In the genomic region with DNA sequence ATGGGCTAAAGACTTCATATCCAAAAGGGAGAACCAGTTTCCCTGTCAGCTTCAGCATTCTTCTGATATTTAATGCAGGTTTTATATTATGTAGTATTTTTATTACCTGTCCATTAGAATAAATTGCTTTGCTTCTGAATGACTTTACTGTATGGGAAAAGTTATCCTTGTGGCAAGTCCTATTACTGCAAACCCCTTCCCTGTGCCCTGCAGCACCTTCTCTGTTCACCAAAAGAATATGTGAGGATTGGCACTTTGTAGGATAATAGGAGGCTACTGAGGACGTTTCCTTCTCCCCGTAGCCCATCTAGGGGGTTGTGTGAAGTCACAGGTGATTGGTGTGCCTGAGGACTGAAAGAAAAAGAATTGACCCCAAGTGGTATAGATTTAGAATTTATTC, we compare ENCODE assay signal across 18 cellular contexts.
DNase-seq lines count a peak whose midpoint lies in the region; ATAC-seq and TF ChIP-seq lines count a peak whose summit lies in the region.
"Had no signal": no experiment of that assay in that cellular context is flagged by ENCODE, and none has a peak within 500 bp of the region (broad histone marks: within the 10 kb centered on the region; RNA-seq: fewer than 3 reads in every experiment).

No MANE protein-coding gene starts in this region.

- H3K4ac ChIP-seq in H9 (ENCODE audit: low read depth, low read length) (no peak overlapping the region), mesenchymal stem cell (ENCODE audit: low read depth in 1 of 2, low read length in 2 of 2) (no peak overlapping the region)

- no peaks in the 10 kb centered on the region for H3K27me3 ChIP-seq in GM23338 (ENCODE audit: insufficient read depth)
- H3K27me3 ChIP-seq in H9 (ENCODE audit: insufficient read depth, low read length): no peaks in the 10 kb centered on the region
- H3K27me3 ChIP-seq in mesenchymal stem cell (ENCODE audit: control insufficient read depth in 1 of 2, insufficient read depth in 1 of 2, low read length in 2 of 2): no peaks in the 10 kb centered on the region
- H3K27me3 ChIP-seq: BE2C had no signal

- H3K18ac ChIP-seq in H9 (ENCODE audit: insufficient read length, low read depth, low read length) (no peak overlapping the region), mesenchymal stem cell (ENCODE audit: low read depth in 1 of 2, low read length in 2 of 2) (no peak overlapping the region)

- no peaks in the 10 kb centered on the region; the same call in 1 of the 2 replicates for H3K36me3 ChIP-seq in GM23338 (ENCODE audit: insufficient read depth)
- peaks cover 0 to 22% of the 10 kb centered on the region in 2 experiments for H3K36me3 ChIP-seq in mesenchymal stem cell (ENCODE audit: control insufficient read depth in 1 of 2, insufficient read depth in 2 of 2, low read depth in 1 of 2, low read length in 2 of 2)
- H3K36me3 ChIP-seq: BE2C had no signal

- no peaks in the 10 kb centered on the region for H3K9me2 ChIP-seq in GM23338 (ENCODE audit: insufficient read depth)

- H4K8ac ChIP-seq in H9 (replicated peaks; ENCODE audit: insufficient read length, low read depth, low read length) (no peak overlapping the region), mesenchymal stem cell (ENCODE audit: low read length) (peak overlapping the region; percentile 69)

- H3T11ph ChIP-seq in H9 (ENCODE audit: low read length): no peak overlapping the region

- H3K9me3 Mint-ChIP-seq in GM23338: no peaks in the 10 kb centered on the region
- no peaks in the 10 kb centered on the region for H3K9me3 Mint-ChIP-seq in H9
- no peaks in the 10 kb centered on the region for H3K9me3 Mint-ChIP-seq in effector memory CD8-positive, alpha-beta T cell
- H3K9me3 Mint-ChIP-seq: CD4-positive, CD25-positive, alpha-beta regulatory T cell; CD8-positive, alpha-beta memory T cell; HFFc6 had no signal

- H3K4me3 Mint-ChIP-seq in GM23338 (no peak overlapping the region), H9 (no peak overlapping the region)
- no peak overlapping the region for H3K4me3 Mint-ChIP-seq in effector memory CD8-positive, alpha-beta T cell
- H3K4me3 Mint-ChIP-seq: CD4-positive, CD25-positive, alpha-beta regulatory T cell; CD8-positive, alpha-beta memory T cell; HFFc6 had no signal

- H4K20me1 ChIP-seq in GM23338 (replicated peaks; ENCODE audit: insufficient read depth) (no peaks in the 10 kb centered on the region), H9 (ENCODE audit: control insufficient read depth, insufficient read depth, insufficient read length) (no peaks in the 10 kb centered on the region)

- TF ChIP-seq CTCF in GM23338 (conservative IDR thresholded peaks at IDR 0.05; ENCODE audit: low read depth in 2 of 2) (peak in 1 of 2 experiments; percentile 25; a peak in 1 of 4 replicates), H9 (conservative IDR thresholded peaks at IDR 0.05) (peak; percentile 40; the same call in 2 of the 3 replicates)

- H3K79me1 ChIP-seq in H9 (ENCODE audit: insufficient read depth, low read depth, low read length, poor library complexity, severe bottlenecking): no peaks in the 10 kb centered on the region
- H3K79me1 ChIP-seq in mesenchymal stem cell (replicated peaks; ENCODE audit: low read length, poor library complexity, severe bottlenecking): no peaks in the 10 kb centered on the region

- DNase-seq in GM23338 (ENCODE audit: low spot score): peak; percentile 24
- DNase-seq in H9: no peak
- DNase-seq in effector memory CD8-positive, alpha-beta T cell: no peak
- DNase-seq in mesenchymal stem cell: no peak
- no peak for DNase-seq in stimulated activated naive CD4-positive, alpha-beta T cell (lab: John Stamatoyannopoulos, UW)
- DNase-seq: ACHN; BE2C; C1 segment of cervical spinal cord; CD4-positive, CD25-positive, alpha-beta regulatory T cell; CD8-positive, alpha-beta memory T cell; COR-L47; DMS 273 treated with DMSO at 0.1 percent for 48 hours; GM23248; HFFc6 had no signal

- H3K56ac ChIP-seq in H9 (ENCODE audit: insufficient read length, low read depth, low read length): no peak overlapping the region

- H3K27ac ChIP-seq in GM23338 (ENCODE audit: low read depth) (no peak overlapping the region), H9 (ENCODE audit: insufficient read length, low read depth, low read length) (no peak overlapping the region), mesenchymal stem cell (ENCODE audit: low read length, poor library complexity, severe bottlenecking) (no peak overlapping the region)
- H3K27ac ChIP-seq: GM23248, HL-60 had no signal

- H3K27me3 Mint-ChIP-seq in GM23338 (ENCODE audit: insufficient read depth, low read depth, poor library complexity): no peaks in the 10 kb centered on the region
- H3K27me3 Mint-ChIP-seq in H9 (ENCODE audit: low read depth): no peaks in the 10 kb centered on the region
- H3K27me3 Mint-ChIP-seq in effector memory CD8-positive, alpha-beta T cell: no peaks in the 10 kb centered on the region
- H3K27me3 Mint-ChIP-seq: CD4-positive, CD25-positive, alpha-beta regulatory T cell; CD8-positive, alpha-beta memory T cell had no signal

- H4K91ac ChIP-seq in H9 (ENCODE audit: insufficient read length, low read depth, low read length): no peak overlapping the region
- H4K91ac ChIP-seq in mesenchymal stem cell (ENCODE audit: low read length): no peak overlapping the region

- H3K9me3 ChIP-seq in H9 (ENCODE audit: control insufficient read depth, low read depth, low read length) (no peaks in the 10 kb centered on the region), mesenchymal stem cell (ENCODE audit: control insufficient read depth, low read length) (no peaks in the 10 kb centered on the region)
- H3K9me3 ChIP-seq: BE2C had no signal

- no peaks in the 10 kb centered on the region for H3F3A ChIP-seq in GM23338 (replicated peaks; ENCODE audit: low read depth)

- no peak overlapping the region for H2BK120ac ChIP-seq in H9 (ENCODE audit: low read depth, low read length, poor library complexity, severe bottlenecking)
- H2BK120ac ChIP-seq in mesenchymal stem cell (ENCODE audit: low read depth, low read length): no peak overlapping the region

- WGBS in H9 (ENCODE audit: extremely low coverage, insufficient read length, low lambda C conversion rate): no CpG with 5 or more reads among the region's 2 CpGs
- WGBS in mesenchymal stem cell: 30% methylated on average over 2 of the region's 2 CpGs

- peaks cover 34% of the 10 kb centered on the region for H3K4me1 Mint-ChIP-seq in GM23338
- H3K4me1 Mint-ChIP-seq in H9: peaks cover 12 to 21% of the 10 kb centered on the region in 2 experiments
- peaks cover 0 to 3% of the 10 kb centered on the region in 2 donors for H3K4me1 Mint-ChIP-seq in effector memory CD8-positive, alpha-beta T cell (ENCODE audit: low read depth in 2 of 2)

- no peak overlapping the region for H3K9ac ChIP-seq in H9 (ENCODE audit: extremely low read depth, insufficient read length, low read length)
- H3K9ac ChIP-seq in mesenchymal stem cell (ENCODE audit: low read length): no peak overlapping the region
- H3K9ac ChIP-seq: GM23248 had no signal

- H3K36me3 Mint-ChIP-seq in GM23338 (ENCODE audit: low read depth): no peaks in the 10 kb centered on the region
- no peaks in the 10 kb centered on the region; a peak in 1 of 7 replicates for H3K36me3 Mint-ChIP-seq in H9 (ENCODE audit: insufficient read depth in 1 of 3, low read depth in 3 of 3)
- peaks cover 24% of the 10 kb centered on the region for H3K36me3 Mint-ChIP-seq in effector memory CD8-positive, alpha-beta T cell (ENCODE audit: insufficient read depth)

- no peak overlapping the region for H2BK5ac ChIP-seq in H9 (ENCODE audit: insufficient read length, low read length)
- H2BK5ac ChIP-seq in mesenchymal stem cell (ENCODE audit: low read depth, low read length, poor library complexity, severe bottlenecking): no peak overlapping the region

- no peak overlapping the region for H2AFZ ChIP-seq in GM23338
- H2AFZ ChIP-seq in H9 (ENCODE audit: low read length): no peak overlapping the region
- no peak overlapping the region for H2AFZ ChIP-seq in mesenchymal stem cell (ENCODE audit: low read depth, low read length)
- H2AFZ ChIP-seq: GM23248 had no signal

- H2BK20ac ChIP-seq in H9 (ENCODE audit: low read depth, low read length, poor library complexity, severe bottlenecking): no peak overlapping the region

- H3K23ac ChIP-seq in H9 (ENCODE audit: insufficient read length, low read depth, low read length) (no peak overlapping the region), mesenchymal stem cell (ENCODE audit: low read length in 2 of 2) (no peak overlapping the region)

- H3K4me3 ChIP-seq in GM23338 (no peak overlapping the region), mesenchymal stem cell (ENCODE audit: insufficient read depth in 1 of 2, low read depth in 1 of 2, low read length in 2 of 2) (no peak overlapping the region)
- H3K4me3 ChIP-seq: GM23248 had no signal

- no peak overlapping the region for H3K4me2 ChIP-seq in GM23338
- no peak overlapping the region for H3K4me2 ChIP-seq in H9 (ENCODE audit: insufficient read depth, insufficient read length, low read length)
- H3K4me2 ChIP-seq in mesenchymal stem cell (ENCODE audit: low read length, poor library complexity, severe bottlenecking): no peak overlapping the region

- ATAC-seq in GM23338 (peak; percentile 37; the same call in 2 of the 3 replicates), HG02885 (IDR thresholded peaks at IDR 0.05; ENCODE audit: poor library complexity, unreplicated experiment) (no peak), HG02588 (IDR thresholded peaks at IDR 0.05; ENCODE audit: unreplicated experiment) (no peak)
- no peak for ATAC-seq in effector memory CD8-positive, alpha-beta T cell (replicated peaks)
- ATAC-seq: HCT116 had no signal

- H2BK12ac ChIP-seq in H9 (ENCODE audit: insufficient read length, low read depth, low read length) (no peak overlapping the region), mesenchymal stem cell (ENCODE audit: low read length in 2 of 2) (no peak overlapping the region)

- no peaks in the 10 kb centered on the region for H3K23me2 ChIP-seq in H9 (ENCODE audit: insufficient read length, low read depth, low read length, poor library complexity, severe bottlenecking)

- H2BK15ac ChIP-seq in H9 (ENCODE audit: low read depth, low read length) (no peak overlapping the region), mesenchymal stem cell (ENCODE audit: low read depth, poor library complexity, severe bottlenecking) (peak overlapping the region; percentile 67)

- H3K79me2 ChIP-seq in GM23338 (replicated peaks; ENCODE audit: insufficient read depth) (no peaks in the 10 kb centered on the region), H9 (ENCODE audit: insufficient read depth, low read length) (no peaks in the 10 kb centered on the region)

- H2AK5ac ChIP-seq in H9 (ENCODE audit: insufficient read length, low read length) (no peak overlapping the region), mesenchymal stem cell (ENCODE audit: low read length, severe bottlenecking) (no peak overlapping the region)

- H4K5ac ChIP-seq in H9 (ENCODE audit: insufficient read length, low read depth, low read length): no peak overlapping the region

- no peak overlapping the region for H3K14ac ChIP-seq in H9 (ENCODE audit: insufficient read depth, low read length)
- no peak overlapping the region for H3K14ac ChIP-seq in mesenchymal stem cell (ENCODE audit: low read length in 2 of 2)

- H3K4me1 ChIP-seq in GM23338 (ENCODE audit: insufficient read depth) (peaks cover 24% of the 10 kb centered on the region), H9 (ENCODE audit: insufficient read depth, low read length) (peaks cover 2% of the 10 kb centered on the region; the same call in 1 of the 2 replicates), mesenchymal stem cell (ENCODE audit: control insufficient read depth, insufficient read depth, low read depth, low read length) (no peaks in the 10 kb centered on the region)

- H3K27ac Mint-ChIP-seq in GM23338 (peak overlapping the region; percentile 5; the same call in 1 of the 2 replicates), H9 (no peak overlapping the region)
- H3K27ac Mint-ChIP-seq in effector memory CD8-positive, alpha-beta T cell: peak overlapping the region; percentile 4 to 10
- H3K27ac Mint-ChIP-seq: HFFc6 had no signal

Comparison
In these comparisons a context has a peak if more than half of its experiments do, and no peak if none do; other contexts are left out.
1. H3K27ac Mint-ChIP-seq: peak in GM23338 (single experiment) and effector memory CD8-positive, alpha-beta T cell (2 of 2); none in H9 (0 of 3).